In genomic region chr6:16332175-16332542, GRCh38 we compare ENCODE assay signal across 8 cellular contexts.
DNase-seq lines count a peak whose midpoint lies in the region; ATAC-seq, FAIRE-seq and TF ChIP-seq lines count a peak whose summit lies in the region.

No MANE protein-coding gene starts in this region.

- peak; percentile 74 for FAIRE-seq in kidney (lab: Jason Lieb, UNC)

- H3K4me3 ChIP-seq in kidney (ENCODE audit: low read length in 2 of 2), result no peak overlapping the region

- peak overlapping the region; percentile 42 for H3K27ac ChIP-seq in caudate nucleus (ENCODE audit: low read depth, low read length)
- peak overlapping the region in 1 of 2 donors; percentile 49 for H3K27ac ChIP-seq in kidney (ENCODE audit: low read depth in 2 of 2, low read length in 2 of 2)

- intact Hi-C loops in kidney (cut with DNase I), result loop anchor here (5.0 to 10.0 kb wide), 2 partner anchors 75 to 433 kb away; partner anchors contain the start of gene ATXN1

- peaks cover 3 to 5% of the 10 kb centered on the region in 2 donors for H3K4me1 ChIP-seq in kidney (ENCODE audit: control insufficient read depth in 1 of 2, insufficient read depth in 1 of 2, low read depth in 1 of 2, low read length in 2 of 2)

- no peaks in the 10 kb centered on the region for H3K9me3 Mint-ChIP-seq in WTC11

- peaks cover 5% of the 10 kb centered on the region for H3K4me1 Mint-ChIP-seq in WTC11

- no peaks in the 10 kb centered on the region for H3K9me3 ChIP-seq in kidney (ENCODE audit: control insufficient read depth in 1 of 2, low read length in 2 of 2)

- H3K27me3 Mint-ChIP-seq in WTC11 (ENCODE audit: low read depth), result no peaks in the 10 kb centered on the region

- H3K9ac ChIP-seq in kidney (ENCODE audit: low read length in 2 of 2), result no peak overlapping the region

- peak; percentile 84 for TF ChIP-seq CTCF in WTC11 (IDR thresholded peaks at IDR 0.05)
- peak; percentile 84 for TF ChIP-seq CTCF in kidney (IDR thresholded peaks at IDR 0.05; ENCODE audit: borderline replicate concordance, extremely low read depth, insufficient read depth)

- POLR2A ChIA-PET in WTC11 (lab: Charles Lee), result interaction anchor here (1.1 kb wide), 1 partner anchor 430 kb away, joined by 3 read pairs; no protein-coding TSS in a partner anchor

- ATAC-seq in GM18867 (IDR thresholded peaks at IDR 0.05; ENCODE audit: unreplicated experiment) (peak; percentile 79), HG03066 (IDR thresholded peaks at IDR 0.05; ENCODE audit: low read depth, unreplicated experiment) (peak; percentile 84), WTC11 (peak; percentile 98)

- no peaks in the 10 kb centered on the region for H3K36me3 ChIP-seq in kidney (ENCODE audit: control insufficient read depth in 1 of 2, insufficient read depth in 2 of 2, low read length in 2 of 2)

- CTCF ChIA-PET in WTC11 (lab: Charles Lee), result interaction anchor here (0.6 to 3.3 kb wide), 41 partner anchors 9 to 495 kb away, joined by 3 to 61 read pairs (median 5); partner anchors contain the start of gene ATXN1

- DNase-seq in AML-193 (lab: John Stamatoyannopoulos, UW) (peak; percentile 69 to 80), NCI-H2107 (lab: John Stamatoyannopoulos, UW) (peak; percentile 19), WTC11 (ENCODE audit: low spot score) (peak; percentile 88), caudate nucleus (lab: John Stamatoyannopoulos, UW) (peak in 60 of 61 donors; percentile 7 to 87 (median 62)), kidney (peak; percentile 84)
- peak; percentile 82 for DNase-seq in stimulated activated CD4-positive, alpha-beta T cell treated with anti-CD3 and anti-CD28 coated beads, Interleukin-1b, Interleukin-23, amount 100 ng/mL, for 48 hours

- H3K36me3 Mint-ChIP-seq in WTC11, result no peaks in the 10 kb centered on the region

- H3K27ac Mint-ChIP-seq in WTC11, result no peak overlapping the region

- no peak overlapping the region for H3K4me3 Mint-ChIP-seq in WTC11

TF ChIP-seq in WTC11, 78 proteins besides CTCF, POLR2A, EP300 and RAD21:
- no peak for TF ChIP-seq TCF7 (CRISPR knock-in tag; IDR thresholded peaks at IDR 0.05; ENCODE audit: low read depth)
- no peak for TF ChIP-seq AFF4 (CRISPR knock-in tag; IDR thresholded peaks at IDR 0.05; ENCODE audit: borderline replicate concordance)
- TF ChIP-seq ARID4B (CRISPR knock-in tag; IDR thresholded peaks at IDR 0.05; ENCODE audit: borderline replicate concordance), result no peak
- no peak for TF ChIP-seq NR2C2 (CRISPR knock-in tag; IDR thresholded peaks at IDR 0.05)
- TF ChIP-seq ZMAT4 (CRISPR knock-in tag; IDR thresholded peaks at IDR 0.05), result no peak
- TF ChIP-seq ELF4 (CRISPR knock-in tag; IDR thresholded peaks at IDR 0.05; ENCODE audit: low read depth), result no peak
- TF ChIP-seq CBFB (CRISPR knock-in tag; IDR thresholded peaks at IDR 0.05; ENCODE audit: low read depth), result no peak
- no peak for TF ChIP-seq FOXP1 (CRISPR knock-in tag; IDR thresholded peaks at IDR 0.05; ENCODE audit: borderline replicate concordance)
- TF ChIP-seq IRF1 (CRISPR knock-in tag; IDR thresholded peaks at IDR 0.05), result no peak
- no peak for TF ChIP-seq ZBTB21 (CRISPR knock-in tag; IDR thresholded peaks at IDR 0.05; ENCODE audit: borderline replicate concordance)
- TF ChIP-seq OVOL2 (CRISPR knock-in tag; IDR thresholded peaks at IDR 0.05; ENCODE audit: borderline replicate concordance), result no peak
- TF ChIP-seq SP1 (CRISPR knock-in tag; conservative IDR thresholded peaks at IDR 0.05), result no peak
- no peak for TF ChIP-seq FOXK1 (CRISPR knock-in tag; IDR thresholded peaks at IDR 0.05)
- no peak for TF ChIP-seq MYBL2 (CRISPR knock-in tag; IDR thresholded peaks at IDR 0.05)
- TF ChIP-seq CREM (CRISPR knock-in tag; IDR thresholded peaks at IDR 0.05), result no peak
- TF ChIP-seq TP53 (CRISPR knock-in tag; IDR thresholded peaks at IDR 0.05), result no peak
- TF ChIP-seq RELA (CRISPR knock-in tag; IDR thresholded peaks at IDR 0.05; ENCODE audit: borderline replicate concordance), result no peak

Comparison
In these comparisons a context has a peak if more than half of its experiments do, and no peak if none do; other contexts are left out.
1. DNase-seq: peak in every context shown above with its lines; median percentile 88 in WTC11; 84 in kidney; 82 in stimulated activated CD4-positive, alpha-beta T cell treated with anti-CD3 and anti-CD28 coated beads, Interleukin-1b, Interleukin-23, amount 100 ng/mL, for 48 hours; 74 in AML-193; 62 in caudate nucleus; 19 in NCI-H2107.